17 cellular contexts compared by ENCODE assay signal in genomic region chr4:111449657-111450056, GRCh38.
DNase-seq lines count a peak whose midpoint lies in the region; ATAC-seq and TF ChIP-seq lines count a peak whose summit lies in the region.
"Had no signal": no experiment of that assay in that cellular context is flagged by ENCODE, and none has a peak within 500 bp of the region (broad histone marks: within the 10 kb centered on the region; RNA-seq: fewer than 3 reads in every experiment).

No MANE protein-coding gene starts in this region.

- H3K27ac ChIP-seq in GM23248 (no peak overlapping the region), mammary epithelial cell (ENCODE audit: insufficient read depth, low read depth, low read length) (no peak overlapping the region), foreskin keratinocyte (no peak overlapping the region)

- CTCF ChIA-PET in mammary epithelial cell (lab: Charles Lee; ENCODE audit: low non-redundant PET) (no interaction called here), WTC11 (lab: Charles Lee) (no interaction called here)

- H3K4me3 ChIP-seq in GM23248 (no peak overlapping the region), mammary epithelial cell (replicated peaks in 1 of 3; ENCODE audit: insufficient read depth in 1 of 3, low read depth in 2 of 3, low read length in 3 of 3) (no peak overlapping the region)
- H3K4me3 ChIP-seq: GM12878, K562 had no signal

- peak overlapping the region; percentile 35; the same call in 1 of the 2 replicates for H2AFZ ChIP-seq in GM23248
- H2AFZ ChIP-seq in mammary epithelial cell (ENCODE audit: low read depth, low read length) = no peak overlapping the region

- H4K20me1 ChIP-seq in GM23248 (ENCODE audit: insufficient read depth) = no peaks in the 10 kb centered on the region
- H4K20me1 ChIP-seq in mammary epithelial cell (ENCODE audit: insufficient read depth, low read length) = no peaks in the 10 kb centered on the region

- H3K79me2 ChIP-seq in GM23248 (ENCODE audit: insufficient read depth) (no peaks in the 10 kb centered on the region), mammary epithelial cell (ENCODE audit: insufficient read depth, low read length) (no peaks in the 10 kb centered on the region)

- H3K9me3 ChIP-seq in GM23248 (ENCODE audit: low read depth) = no peaks in the 10 kb centered on the region
- H3K9me3 ChIP-seq in mammary epithelial cell (replicated peaks; ENCODE audit: insufficient read depth, low read length) = no peaks in the 10 kb centered on the region

- H3K4me1 Mint-ChIP-seq in type B pancreatic cell (ENCODE audit: unreplicated experiment) = no peaks in the 10 kb centered on the region
- H3K4me1 Mint-ChIP-seq in WTC11 = peaks cover 2% of the 10 kb centered on the region; the same call in 1 of the 2 replicates
- no peaks in the 10 kb centered on the region for H3K4me1 Mint-ChIP-seq in activated T-helper 2 cell treated with anti-CD3 and anti-CD28 coated beads, Interferon-gamma antibody, Interleukin-2, Interleukin-4, amounts not matched to agents 10 μg/mL and 5 μg/mL and 100 μg/mL, durations not matched to agents 14 hours and 24 hours and 36 hours (ENCODE audit: low read depth)
- H3K4me1 Mint-ChIP-seq: CD14-positive monocyte, H9 had no signal

- H3K36me3 Mint-ChIP-seq in type B pancreatic cell = no peaks in the 10 kb centered on the region
- H3K36me3 Mint-ChIP-seq in WTC11 = no peaks in the 10 kb centered on the region
- no peaks in the 10 kb centered on the region for H3K36me3 Mint-ChIP-seq in activated T-helper 2 cell treated with anti-CD3 and anti-CD28 coated beads, Interferon-gamma antibody, Interleukin-2, Interleukin-4, amounts not matched to agents 10 μg/mL and 5 μg/mL and 100 μg/mL, durations not matched to agents 14 hours and 24 hours and 36 hours (ENCODE audit: low read depth)
- H3K36me3 Mint-ChIP-seq: CD14-positive monocyte; CD8-positive, alpha-beta T cell had no signal

- H3K4me2 ChIP-seq in GM23248 (ENCODE audit: unreplicated experiment) (no peak overlapping the region), mammary epithelial cell (ENCODE audit: insufficient read depth, low read depth, low read length) (peak overlapping the region; percentile 11)

- in situ Hi-C loops in GM23248 (cut with MboI) (no loop called here), mammary epithelial cell (cut with MboI; ENCODE audit: low sequenced_read_pairs in 2 of 2) (no loop called here)

- no peaks in the 10 kb centered on the region for H3K36me3 ChIP-seq in GM23248 (ENCODE audit: low read depth)
- H3K36me3 ChIP-seq in mammary epithelial cell (ENCODE audit: insufficient read depth, low read length) = no peaks in the 10 kb centered on the region

- H3K9me3 Mint-ChIP-seq in type B pancreatic cell = no peaks in the 10 kb centered on the region
- H3K9me3 Mint-ChIP-seq in WTC11 = no peaks in the 10 kb centered on the region
- H3K9me3 Mint-ChIP-seq in activated T-helper 2 cell treated with anti-CD3 and anti-CD28 coated beads, Interferon-gamma antibody, Interleukin-2, Interleukin-4, amounts not matched to agents 10 μg/mL and 5 μg/mL and 100 μg/mL, durations not matched to agents 14 hours and 24 hours and 36 hours = no peaks in the 10 kb centered on the region
- H3K9me3 Mint-ChIP-seq: CD8-positive, alpha-beta T cell; H9 had no signal

- no TSS peak for BruUV-seq in mammary epithelial cell (replicated peaks; lab: Mats Ljungman, UMichigan)

- intact Hi-C loops in mammary epithelial cell (cut with micrococcal nuclease) = no loop called here
- intact Hi-C loops in activated T-helper 2 cell treated with anti-CD3 and anti-CD28 coated beads, Interferon-gamma antibody, Interleukin-2, Interleukin-4, amounts not matched to agents 10 μg/mL and 5 μg/mL and 100 μg/mL, durations not matched to agents 14 hours and 24 hours and 36 hours (cut with micrococcal nuclease) = no loop called here

- TF ChIP-seq CTCF in mammary epithelial cell (conservative IDR thresholded peaks at IDR 0.05 in 1 of 2, IDR thresholded peaks at IDR 0.05 in 1 of 2; ENCODE audit: extremely low read depth in 1 of 2, insufficient read depth in 1 of 2, low read depth in 1 of 2, low read length in 2 of 2) = peak in 1 of 2 donors; percentile 17
- TF ChIP-seq CTCF in foreskin keratinocyte (conservative IDR thresholded peaks at IDR 0.05) = peak; percentile 36
- no peak for TF ChIP-seq CTCF in type B pancreatic cell (conservative IDR thresholded peaks at IDR 0.05)
- TF ChIP-seq CTCF in WTC11 (IDR thresholded peaks at IDR 0.05) = no peak

- no peaks in the 10 kb centered on the region for H3K27me3 Mint-ChIP-seq in type B pancreatic cell
- no peaks in the 10 kb centered on the region; the same call in 1 of the 2 replicates for H3K27me3 Mint-ChIP-seq in WTC11 (ENCODE audit: low read depth)
- H3K27me3 Mint-ChIP-seq in activated T-helper 2 cell treated with anti-CD3 and anti-CD28 coated beads, Interferon-gamma antibody, Interleukin-2, Interleukin-4, amounts not matched to agents 10 μg/mL and 5 μg/mL and 100 μg/mL, durations not matched to agents 14 hours and 24 hours and 36 hours (ENCODE audit: low read depth) = no peaks in the 10 kb centered on the region

- H3K27me3 ChIP-seq in GM23248 (replicated peaks; ENCODE audit: insufficient read depth) (no peaks in the 10 kb centered on the region), mammary epithelial cell (ENCODE audit: insufficient read depth, low read length) (no peaks in the 10 kb centered on the region), foreskin keratinocyte (no peaks in the 10 kb centered on the region)

- ATAC-seq in foreskin keratinocyte (peak; percentile 97), WTC11 (no peak)
- ATAC-seq: CD8-positive, alpha-beta T cell; GM12878; K562 had no signal

- H3K9me2 ChIP-seq in GM23248 (ENCODE audit: insufficient read depth) = no peaks in the 10 kb centered on the region

- DNase-seq in GM23248 = no peak
- DNase-seq in NCI-H226 = peak; percentile 8
- DNase-seq in mammary epithelial cell = peak; percentile 43
- peak; percentile 86 to 94 for DNase-seq in foreskin keratinocyte
- DNase-seq in type B pancreatic cell (ENCODE audit: extremely low spot score, unreplicated experiment) = no peak
- no peak for DNase-seq in WTC11 (ENCODE audit: low spot score)
- DNase-seq in activated T-helper 2 cell treated with anti-CD3 and anti-CD28 coated beads, Interferon-gamma antibody, Interleukin-2, Interleukin-4, amounts not matched to agents 10 μg/mL and 5 μg/mL and 100 μg/mL, durations not matched to agents 14 hours and 24 hours and 36 hours (ENCODE audit: low spot score) = no peak
- no peak for DNase-seq in activated CD4-positive, alpha-beta T cell treated with anti-CD3 and anti-CD28 coated beads for 1 hour
- DNase-seq: ACHN; CD8-positive, alpha-beta T cell; COR-L47; DND-41; GOT3; H9 had no signal

- H3K4me3 Mint-ChIP-seq in type B pancreatic cell (no peak overlapping the region), WTC11 (no peak overlapping the region)
- H3K4me3 Mint-ChIP-seq in activated T-helper 2 cell treated with anti-CD3 and anti-CD28 coated beads, Interferon-gamma antibody, Interleukin-2, Interleukin-4, amounts not matched to agents 10 μg/mL and 5 μg/mL and 100 μg/mL, durations not matched to agents 14 hours and 24 hours and 36 hours (ENCODE audit: low read depth) = no peak overlapping the region
- H3K4me3 Mint-ChIP-seq: CD14-positive monocyte; CD8-positive, alpha-beta T cell; H9 had no signal

- H3K4me1 ChIP-seq in GM23248 (ENCODE audit: insufficient read depth) = no peaks in the 10 kb centered on the region
- H3K4me1 ChIP-seq in mammary epithelial cell (ENCODE audit: insufficient read depth, low read length) = peaks cover 14% of the 10 kb centered on the region
- peaks cover 7% of the 10 kb centered on the region for H3K4me1 ChIP-seq in foreskin keratinocyte

- no peak overlapping the region for H3K27ac Mint-ChIP-seq in type B pancreatic cell
- no peak overlapping the region for H3K27ac Mint-ChIP-seq in WTC11
- no peak overlapping the region for H3K27ac Mint-ChIP-seq in activated T-helper 2 cell treated with anti-CD3 and anti-CD28 coated beads, Interferon-gamma antibody, Interleukin-2, Interleukin-4, amounts not matched to agents 10 μg/mL and 5 μg/mL and 100 μg/mL, durations not matched to agents 14 hours and 24 hours and 36 hours
- H3K27ac Mint-ChIP-seq: CD14-positive monocyte; CD8-positive, alpha-beta T cell; H9 had no signal

- no peak overlapping the region for H3K9ac ChIP-seq in GM23248
- H3K9ac ChIP-seq in mammary epithelial cell (ENCODE audit: insufficient read depth, low read length) = no peak overlapping the region

- no peaks in the 10 kb centered on the region for H3F3A ChIP-seq in GM23248 (ENCODE audit: insufficient read depth)

- 80 to 98% methylated on average over 1 of the region's 1 CpG for WGBS in GM23248 (ENCODE audit: low coverage in 1 of 2, low lambda C conversion rate in 2 of 2, missing lambda C conversion rate in 2 of 2), 2 experiments
- WGBS in mammary epithelial cell (ENCODE audit: low coverage, missing lambda C conversion rate) = 31% methylated on average over 1 of the region's 1 CpG

- POLR2A ChIA-PET in WTC11 (lab: Charles Lee) = no interaction called here

- dilution Hi-C loops in mammary epithelial cell (cut with HindIII; ENCODE audit: low sequenced_read_pairs) = no loop called here

TF ChIP-seq in WTC11, 78 proteins besides CTCF, POLR2A, EP300 and RAD21 (continues in another document):
- TF ChIP-seq, protein P1, sequence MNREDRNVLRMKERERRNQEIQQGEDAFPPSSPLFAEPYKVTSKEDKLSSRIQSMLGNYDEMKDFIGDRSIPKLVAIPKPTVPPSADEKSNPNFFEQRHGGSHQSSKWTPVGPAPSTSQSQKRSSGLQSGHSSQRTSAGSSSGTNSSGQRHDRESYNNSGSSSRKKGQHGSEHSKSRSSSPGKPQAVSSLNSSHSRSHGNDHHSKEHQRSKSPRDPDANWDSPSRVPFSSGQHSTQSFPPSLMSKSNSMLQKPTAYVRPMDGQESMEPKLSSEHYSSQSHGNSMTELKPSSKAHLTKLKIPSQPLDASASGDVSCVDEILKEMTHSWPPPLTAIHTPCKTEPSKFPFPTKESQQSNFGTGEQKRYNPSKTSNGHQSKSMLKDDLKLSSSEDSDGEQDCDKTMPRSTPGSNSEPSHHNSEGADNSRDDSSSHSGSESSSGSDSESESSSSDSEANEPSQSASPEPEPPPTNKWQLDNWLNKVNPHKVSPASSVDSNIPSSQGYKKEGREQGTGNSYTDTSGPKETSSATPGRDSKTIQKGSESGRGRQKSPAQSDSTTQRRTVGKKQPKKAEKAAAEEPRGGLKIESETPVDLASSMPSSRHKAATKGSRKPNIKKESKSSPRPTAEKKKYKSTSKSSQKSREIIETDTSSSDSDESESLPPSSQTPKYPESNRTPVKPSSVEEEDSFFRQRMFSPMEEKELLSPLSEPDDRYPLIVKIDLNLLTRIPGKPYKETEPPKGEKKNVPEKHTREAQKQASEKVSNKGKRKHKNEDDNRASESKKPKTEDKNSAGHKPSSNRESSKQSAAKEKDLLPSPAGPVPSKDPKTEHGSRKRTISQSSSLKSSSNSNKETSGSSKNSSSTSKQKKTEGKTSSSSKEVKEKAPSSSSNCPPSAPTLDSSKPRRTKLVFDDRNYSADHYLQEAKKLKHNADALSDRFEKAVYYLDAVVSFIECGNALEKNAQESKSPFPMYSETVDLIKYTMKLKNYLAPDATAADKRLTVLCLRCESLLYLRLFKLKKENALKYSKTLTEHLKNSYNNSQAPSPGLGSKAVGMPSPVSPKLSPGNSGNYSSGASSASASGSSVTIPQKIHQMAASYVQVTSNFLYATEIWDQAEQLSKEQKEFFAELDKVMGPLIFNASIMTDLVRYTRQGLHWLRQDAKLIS (CRISPR knock-in tag; IDR thresholded peaks at IDR 0.05; ENCODE audit: borderline replicate concordance) = no peak
- TF ChIP-seq ZNF423 (CRISPR knock-in tag; IDR thresholded peaks at IDR 0.05) = no peak

Comparison
In these comparisons a context has a peak if more than half of its experiments do, and no peak if none do; other contexts are left out.
1. DNase-seq: peak in NCI-H226 (single experiment), mammary epithelial cell (single experiment) and foreskin keratinocyte (2 of 2); none in GM23248 (single experiment), type B pancreatic cell (single experiment), WTC11 (single experiment), activated T-helper 2 cell treated with anti-CD3 and anti-CD28 coated beads, Interferon-gamma antibody, Interleukin-2, Interleukin-4, amounts not matched to agents 10 μg/mL and 5 μg/mL and 100 μg/mL, durations not matched to agents 14 hours and 24 hours and 36 hours (single experiment) and activated CD4-positive, alpha-beta T cell treated with anti-CD3 and anti-CD28 coated beads for 1 hour (single experiment).